In genomic region chr17:17722906-17723353, GRCh38 we compare ENCODE assay signal across 8 cellular contexts. TPM values are rescaled to one million over a fixed set of nuclear protein-coding genes. Genes with fewer than 3 reads are reported as not detected.
DNase-seq lines count a peak whose midpoint lies in the region; TF ChIP-seq lines count a peak whose summit lies in the region.

No MANE protein-coding gene starts in this region.

- CTCF ChIA-PET in A673 (lab: Charles Lee): no interaction called here

- peak overlapping the region; percentile 73 for H3K4me3 ChIP-seq in A673 (ENCODE audit: low read depth, low read length, poor library complexity, severe bottlenecking)
- peak overlapping the region; percentile 62 for H3K4me3 ChIP-seq in HUES6 (ENCODE audit: low read depth, low read length)
- H3K4me3 ChIP-seq in thyroid gland (replicated peaks in 1 of 3): no peak overlapping the region

- no TSS peak for BruUV-seq in A673 (replicated peaks; lab: Mats Ljungman, UMichigan)

- no peak for TF ChIP-seq CTCF in A673 (conservative IDR thresholded peaks at IDR 0.05; ENCODE audit: low read depth, low read length)
- TF ChIP-seq CTCF in nephron (IDR thresholded peaks at IDR 0.05; ENCODE audit: unreplicated experiment in 3 of 3): no peak
- TF ChIP-seq CTCF in thyroid gland (IDR thresholded peaks at IDR 0.05): no peak

- DNase-seq in A673 (ENCODE audit: low spot score) (no peak), thyroid gland (no peak), globus pallidus (ENCODE audit: low spot score) (no peak), NCI-H2081 treated with DMSO at 0.1 percent for 48 hours (lab: John Stamatoyannopoulos, UW) (no peak)
- no peak for DNase-seq in activated CD4-positive, CD25-positive, alpha-beta regulatory T cell treated with anti-CD3 and anti-CD28 coated beads, Interleukin-2, amount 50 U/mL, for 72 hours

- peaks cover 44% of the 10 kb centered on the region for H3K27me3 Mint-ChIP-seq in dendritic cell treated with granulocyte-macrophage colony-stimulating factor and Interleukin-4, amounts not matched to agents 40 ng/mL and 50 ng/mL, for 4 days
- peaks cover 4% of the 10 kb centered on the region for H3K27me3 Mint-ChIP-seq in nephron (ENCODE audit: low read depth)

- intact Hi-C loops in A673 (cut with micrococcal nuclease; ENCODE audit: unreplicated experiment): no loop called here
- intact Hi-C loops in dendritic cell treated with granulocyte-macrophage colony-stimulating factor and Interleukin-4, amounts not matched to agents 40 ng/mL and 50 ng/mL, for 4 days (cut with micrococcal nuclease): loop anchor here (10.0 kb wide), 1 partner anchor 62 kb away; no protein-coding TSS in a partner anchor
- intact Hi-C loops in thyroid gland (cut with DNase I): no loop called here

- peaks cover 63% of the 10 kb centered on the region for H3K4me1 Mint-ChIP-seq in dendritic cell treated with granulocyte-macrophage colony-stimulating factor and Interleukin-4, amounts not matched to agents 40 ng/mL and 50 ng/mL, for 4 days (ENCODE audit: low read depth)
- H3K4me1 Mint-ChIP-seq in nephron: peaks cover 46% of the 10 kb centered on the region

- H3K9me3 Mint-ChIP-seq in dendritic cell treated with granulocyte-macrophage colony-stimulating factor and Interleukin-4, amounts not matched to agents 40 ng/mL and 50 ng/mL, for 4 days: no peaks in the 10 kb centered on the region
- no peaks in the 10 kb centered on the region for H3K9me3 Mint-ChIP-seq in nephron

- H3K9ac ChIP-seq in HUES6 (ENCODE audit: low read length): peak overlapping the region; percentile 27

- no peak for TF ChIP-seq POLR2A in thyroid gland (IDR thresholded peaks at IDR 0.05)

- H3K36me3 ChIP-seq in A673 (ENCODE audit: insufficient read depth, low read length, poor library complexity, severe bottlenecking) (no peaks in the 10 kb centered on the region), HUES6 (ENCODE audit: control insufficient read depth, insufficient read depth, low read length) (no peaks in the 10 kb centered on the region), thyroid gland (no peaks in the 10 kb centered on the region)

- H3K27me3 ChIP-seq in A673 (replicated peaks; ENCODE audit: insufficient read depth, low read depth, low read length, poor library complexity) (no peaks in the 10 kb centered on the region), HUES6 (ENCODE audit: control insufficient read depth, insufficient read depth, low read length) (peaks cover 99% of the 10 kb centered on the region), thyroid gland (no peaks in the 10 kb centered on the region)

- H3K27ac ChIP-seq in A673 (ENCODE audit: low read depth, low read length, poor library complexity, severe bottlenecking) (no peak overlapping the region), HUES6 (ENCODE audit: low read depth, low read length) (no peak overlapping the region), thyroid gland (no peak overlapping the region)

- H3K36me3 Mint-ChIP-seq in dendritic cell treated with granulocyte-macrophage colony-stimulating factor and Interleukin-4, amounts not matched to agents 40 ng/mL and 50 ng/mL, for 4 days (ENCODE audit: low read depth): peaks cover 22% of the 10 kb centered on the region
- no peaks in the 10 kb centered on the region for H3K36me3 Mint-ChIP-seq in nephron (ENCODE audit: low read depth)

- H3K4me3 Mint-ChIP-seq in dendritic cell treated with granulocyte-macrophage colony-stimulating factor and Interleukin-4, amounts not matched to agents 40 ng/mL and 50 ng/mL, for 4 days: peak overlapping the region; percentile 81
- H3K4me3 Mint-ChIP-seq in nephron: peak overlapping the region; percentile 86 to 88 (median 87)

- H3K4me1 ChIP-seq in A673 (ENCODE audit: insufficient read depth, low read length, poor library complexity, severe bottlenecking) (peaks cover 50% of the 10 kb centered on the region), HUES6 (ENCODE audit: control insufficient read depth, insufficient read depth, low read length) (peaks cover 32% of the 10 kb centered on the region), thyroid gland (peaks cover 45 to 59% of the 10 kb centered on the region in 2 donors)

- WGBS in thyroid gland, 2 donors: 77 to 85% methylated on average over 20 to 23 of the region's 23 CpGs

- H3K9me3 ChIP-seq in A673 (ENCODE audit: low read depth, low read length, poor library complexity, severe bottlenecking) (no peaks in the 10 kb centered on the region), HUES6 (ENCODE audit: control insufficient read depth, insufficient read depth, low read depth, low read length) (no peaks in the 10 kb centered on the region), thyroid gland (no peaks in the 10 kb centered on the region)

- POLR2A ChIA-PET in A673 (lab: Charles Lee; ENCODE audit: low non-redundant PET): interaction anchor here (0.6 kb wide), 1 partner anchor 40 kb away, joined by 4 read pairs; no protein-coding TSS in a partner anchor

- peak overlapping the region; percentile 9 for H3K27ac Mint-ChIP-seq in dendritic cell treated with granulocyte-macrophage colony-stimulating factor and Interleukin-4, amounts not matched to agents 40 ng/mL and 50 ng/mL, for 4 days
- peak overlapping the region; percentile 68 to 80 (median 69) for H3K27ac Mint-ChIP-seq in nephron

RNA-seq across cellular contexts. Expression of gene RAI1, which starts 41.7 kb away (rescaled TPM):
- total RNA-seq in A673 (2021) (46.8 and 58.9 TPM in 2 replicates), thyroid gland (10 to 100 TPM; 19.1 to 52.3 (median 34.1) TPM)

Comparison
In these comparisons a context has a peak if more than half of its experiments do, and no peak if none do; other contexts are left out.
1. H3K4me3 ChIP-seq: peak in A673 (single experiment) and HUES6 (single experiment); none in thyroid gland (0 of 3).